ENCODE assay signal across 17 cellular contexts in genomic region chr11:69280451-69280850, GRCh38.
DNase-seq lines count a peak whose midpoint lies in the region; ATAC-seq and FAIRE-seq lines count a peak whose summit lies in the region.
"Had no signal": no experiment of that assay in that cellular context is flagged by ENCODE, and none has a peak within 500 bp of the region (broad histone marks: within the 10 kb centered on the region; RNA-seq: fewer than 3 reads in every experiment).

No MANE protein-coding gene starts in this region.

- DNase-seq in HPDE6-E6E7 (ENCODE audit: extremely low spot score) (peak; percentile 80), amniotic epithelial cell (ENCODE audit: low read depth) (peak; percentile 42), glomerular visceral epithelial cell (ENCODE audit: extremely low spot score) (peak; percentile 93), urothelium cell line (ENCODE audit: low spot score) (peak; percentile 77), DMS114 treated with DMSO at 0.1 percent for 48 hours (lab: John Stamatoyannopoulos, UW; ENCODE audit: unreplicated experiment) (no peak)
- DNase-seq: activated CD4-positive, alpha-beta memory T cell treated with anti-CD3 and anti-CD28 coated beads for 36 hours; activated effector memory CD4-positive, alpha-beta T cell treated with anti-CD3 and anti-CD28 coated beads, Interleukin-2, amount 50 U/mL, for 16 hours; left ventricle myocardium superior; natural killer cell; NCI-H1417 treated with DMSO at 0.1 percent for 48 hours; NCI-H526 treated with DMSO at 0.1 percent for 48 hours; sigmoid colon had no signal

- no peak for ATAC-seq in HG02885 (IDR thresholded peaks at IDR 0.05; ENCODE audit: poor library complexity, unreplicated experiment)
- no peak for ATAC-seq in GM21447 (IDR thresholded peaks at IDR 0.05; ENCODE audit: unreplicated experiment)
- ATAC-seq: natural killer cell, Right ventricle myocardium inferior had no signal

- no peak for FAIRE-seq in urothelium cell line (lab: Jason Lieb, UNC)
- FAIRE-seq: D721Med, TTC549 had no signal
